ENCODE assay signal across 23 cellular contexts in genomic region chr5:172255444-172255843, GRCh38. TPM values are rescaled to one million over a fixed set of nuclear protein-coding genes. Genes with fewer than 3 reads are reported as not detected.
DNase-seq lines count a peak whose midpoint lies in the region; ATAC-seq and TF ChIP-seq lines count a peak whose summit lies in the region.
"Had no signal": no experiment of that assay in that cellular context is flagged by ENCODE, and none has a peak within 500 bp of the region (broad histone marks: within the 10 kb centered on the region; RNA-seq: fewer than 3 reads in every experiment).

No MANE protein-coding gene starts in this region.

- H3K4me2 ChIP-seq in trophoblast cell (ENCODE audit: low read length): no peak overlapping the region
- H3K4me2 ChIP-seq: BLaER1 had no signal

- H4K12ac ChIP-seq in trophoblast cell (ENCODE audit: low read depth, low read length): no peak overlapping the region

- peak overlapping the region; percentile 11 for H3K18ac ChIP-seq in trophoblast cell (ENCODE audit: low read length)

- H3K4me1 ChIP-seq in RWPE2 (ENCODE audit: insufficient read depth, poor library complexity, severe bottlenecking) (no peaks in the 10 kb centered on the region), trophoblast cell (ENCODE audit: control insufficient read depth in 1 of 2, insufficient read depth in 2 of 2, low read length in 2 of 2) (no peaks in the 10 kb centered on the region), HAP-1 (no peaks in the 10 kb centered on the region)
- H3K4me1 ChIP-seq: BE2C, BLaER1 had no signal

- H2BK120ac ChIP-seq in trophoblast cell (ENCODE audit: insufficient read depth, low read length, poor library complexity): no peak overlapping the region

- no peak overlapping the region for H3K23ac ChIP-seq in trophoblast cell (ENCODE audit: low read length)

- no peak overlapping the region for H2AFZ ChIP-seq in trophoblast cell (ENCODE audit: insufficient read depth, low read length, poor library complexity)

- no peak for ATAC-seq in RWPE2 (ENCODE audit: low read depth)
- ATAC-seq: GM12878 had no signal

- H3K9ac ChIP-seq in trophoblast cell (ENCODE audit: low read length): no peak overlapping the region
- H3K9ac ChIP-seq: BLaER1 had no signal

- H3K9me3 ChIP-seq in RWPE2 (ENCODE audit: severe bottlenecking) (peaks cover 8% of the 10 kb centered on the region), trophoblast cell (ENCODE audit: insufficient read depth, low read depth, low read length) (no peaks in the 10 kb centered on the region), HAP-1 (peaks cover 8% of the 10 kb centered on the region; the same call in 1 of the 2 replicates)
- H3K9me3 ChIP-seq: BE2C had no signal

- H3K36me3 ChIP-seq in H7 (replicated peaks; ENCODE audit: control insufficient read depth, insufficient read depth, low read length) (peaks cover 2% of the 10 kb centered on the region; the same call in 1 of the 2 replicates), RWPE2 (ENCODE audit: low read depth) (peaks cover 31% of the 10 kb centered on the region), trophoblast cell (ENCODE audit: control insufficient read depth in 1 of 2, insufficient read depth in 2 of 2, low read length in 2 of 2) (peaks cover 15 to 16% of the 10 kb centered on the region in 2 experiments), HAP-1 (replicated peaks) (peaks cover 6% of the 10 kb centered on the region)

- no peak overlapping the region for H4K91ac ChIP-seq in trophoblast cell (ENCODE audit: low read depth, low read length)

- TF ChIP-seq CTCF in RWPE2 (IDR thresholded peaks at IDR 0.05; ENCODE audit: poor library complexity, severe bottlenecking): no peak

- no peak overlapping the region for H2BK5ac ChIP-seq in trophoblast cell (ENCODE audit: low read depth, low read length, poor library complexity)

- H3K27me3 ChIP-seq in H7 (ENCODE audit: control insufficient read depth, insufficient read depth, low read length) (no peaks in the 10 kb centered on the region), RWPE2 (ENCODE audit: insufficient read depth, poor library complexity, severe bottlenecking) (no peaks in the 10 kb centered on the region), trophoblast cell (ENCODE audit: insufficient read depth, low read length) (no peaks in the 10 kb centered on the region), HAP-1 (ENCODE audit: low read depth) (no peaks in the 10 kb centered on the region)
- H3K27me3 ChIP-seq: BE2C, BLaER1 had no signal

- WGBS in trophoblast cell (ENCODE audit: extremely low coverage, insufficient coverage, insufficient read length): no CpG with 5 or more reads among the region's 23 CpGs

- H2AK5ac ChIP-seq in trophoblast cell (ENCODE audit: low read length): no peak overlapping the region

- H3K4me3 ChIP-seq in H7 (ENCODE audit: insufficient read depth, low read depth, low read length) (no peak overlapping the region), RWPE2 (ENCODE audit: severe bottlenecking) (no peak overlapping the region), trophoblast cell (ENCODE audit: low read depth, low read length) (no peak overlapping the region), HAP-1 (no peak overlapping the region)
- H3K4me3 ChIP-seq: BLaER1, GM12878 had no signal

- no peak overlapping the region for H4K8ac ChIP-seq in trophoblast cell (ENCODE audit: low read depth, low read length)

- peaks cover 3% of the 10 kb centered on the region for H3K79me2 ChIP-seq in trophoblast cell (ENCODE audit: control insufficient read depth, insufficient read depth, low read length, poor library complexity)

- in situ Hi-C loops in HAP-1 (cut with MboI; ENCODE audit: low sequenced_read_pairs): no loop called here

- peak; percentile 21 for DNase-seq in H7
- peak; percentile 70 for DNase-seq in RWPE2 (ENCODE audit: low spot score)
- no peak for DNase-seq in trophoblast cell
- no peak for DNase-seq in activated effector memory CD4-positive, alpha-beta T cell treated with anti-CD3 and anti-CD28 coated beads, Interleukin-2, amount 50 U/mL, for 16 hours
- DNase-seq in HAP-1 (ENCODE audit: low spot score in 2 of 2): no peak
- no peak for DNase-seq in NCI-H146 treated with DMSO at 0.1 percent for 48 hours (lab: John Stamatoyannopoulos, UW; ENCODE audit: unreplicated experiment)
- DNase-seq: 8988T; ACHN; BE2C; C1 segment of cervical spinal cord; CD4-positive, alpha-beta memory T cell; CD4-positive, CD25-positive, alpha-beta regulatory T cell; CD8-positive, alpha-beta memory T cell; COR-L47; DMS 273 treated with DMSO at 0.1 percent for 48 hours; DMS153; DMS53; DMS79; DND-41; EL; GDM1 had no signal

- no peaks in the 10 kb centered on the region for H3K79me1 ChIP-seq in trophoblast cell (ENCODE audit: low read length)

- H2BK12ac ChIP-seq in trophoblast cell (ENCODE audit: low read length): no peak overlapping the region

- H3K27ac ChIP-seq in RWPE2 (ENCODE audit: poor library complexity, severe bottlenecking) (no peak overlapping the region), trophoblast cell (ENCODE audit: low read depth, low read length) (no peak overlapping the region)
- H3K27ac ChIP-seq: BLaER1 had no signal

- H3K4ac ChIP-seq in trophoblast cell (ENCODE audit: low read depth, low read length): peak overlapping the region; percentile 9

- H3K14ac ChIP-seq in trophoblast cell (ENCODE audit: low read length): no peak overlapping the region

RNA-seq across cellular contexts. Expression of gene UBTD2, which starts 28.1 kb away (rescaled TPM):
- 29.2 and 34.7 TPM in 2 replicates for total RNA-seq in H7 (2014; rRNA removed; shearing (Covaris generic))
- 30.4 and 31.5 TPM in 2 replicates for polyA plus RNA-seq in trophoblast cell (2013)

Comparison
In these comparisons a context has a peak if more than half of its experiments do, and no peak if none do; other contexts are left out.
1. DNase-seq: peak in H7 (single experiment) and RWPE2 (single experiment); none in trophoblast cell (0 of 2), activated effector memory CD4-positive, alpha-beta T cell treated with anti-CD3 and anti-CD28 coated beads, Interleukin-2, amount 50 U/mL, for 16 hours (single experiment), HAP-1 (0 of 2) and NCI-H146 treated with DMSO at 0.1 percent for 48 hours (single experiment).